Comparison of ENCODE assay signal across 8 cellular contexts in genomic region chr17:58351182-58351581, GRCh38. TPM values are rescaled to one million over a fixed set of nuclear protein-coding genes. Genes with fewer than 3 reads are reported as not detected.
DNase-seq lines count a peak whose midpoint lies in the region; ATAC-seq and TF ChIP-seq lines count a peak whose summit lies in the region.

No MANE protein-coding gene starts in this region.

- no peaks in the 10 kb centered on the region for H3K9me3 ChIP-seq in heart right ventricle
- H3K9me3 ChIP-seq in mesodermal cell (ENCODE audit: control insufficient read depth, low read length) = no peaks in the 10 kb centered on the region
- no peaks in the 10 kb centered on the region for H3K9me3 ChIP-seq in uterus

- intact Hi-C loops in heart right ventricle (cut with DNase I) (loop anchor here in 4 of 10 donors (5.0 to 10.0 kb wide), 4 partner anchors 66 to 284 kb away; partner anchors contain the start of genes RNF43 (in 3 of the 4) and MTMR4 (in 1 of the 4)), left ventricle myocardium superior (cut with micrococcal nuclease) (no loop called here), uterus (cut with DNase I; ENCODE audit: low total_unique reads) (no loop called here)

- 61 to 64% methylated on average over 4 of the region's 4 CpGs for WGBS in heart right ventricle, 2 donors
- WGBS in mesodermal cell (ENCODE audit: insufficient coverage in 2 of 2), 2 experiments = 100% methylated on average over 1 of the region's 4 CpGs; no CpG with 5 or more reads in 1 of the 2 experiments

- no peak for ATAC-seq in heart right ventricle
- no peak for ATAC-seq in left ventricle myocardium superior
- ATAC-seq in GM18505 (IDR thresholded peaks at IDR 0.05; ENCODE audit: unreplicated experiment) = no peak
- ATAC-seq in HG03432 (IDR thresholded peaks at IDR 0.05; ENCODE audit: unreplicated experiment) = no peak

- TF ChIP-seq POLR2A in uterus (IDR thresholded peaks at IDR 0.05) (no peak), GM18505 (IDR thresholded peaks at IDR 0.05; ENCODE audit: borderline replicate concordance, extremely low read depth, insufficient read depth, insufficient read length) (no peak)

- H3K36me3 Mint-ChIP-seq in brain = peaks cover 46% of the 10 kb centered on the region

- H3K27me3 ChIP-seq in heart right ventricle (no peaks in the 10 kb centered on the region), uterus (no peaks in the 10 kb centered on the region)

- TF ChIP-seq CTCF in heart right ventricle (IDR thresholded peaks at IDR 0.05) = no peak
- TF ChIP-seq CTCF in brain (conservative IDR thresholded peaks at IDR 0.05) = no peak
- TF ChIP-seq CTCF in uterus (IDR thresholded peaks at IDR 0.05) = no peak

- peaks cover 14% of the 10 kb centered on the region for H3K27me3 Mint-ChIP-seq in brain

- H3K4me1 ChIP-seq in heart right ventricle (peaks cover 0 to 35% (median 17%) of the 10 kb centered on the region in 9 donors), mesodermal cell (ENCODE audit: control insufficient read depth, insufficient read depth, low read length, poor library complexity, severe bottlenecking) (peaks cover 22% of the 10 kb centered on the region), uterus (no peaks in the 10 kb centered on the region)

- peak overlapping the region; percentile 100 for H3K4me3 Mint-ChIP-seq in brain

- H3K36me3 ChIP-seq in heart right ventricle (peaks cover 0 to 49% (median 41%) of the 10 kb centered on the region in 9 donors), mesodermal cell (ENCODE audit: control insufficient read depth, insufficient read depth, low read length) (peaks cover 53% of the 10 kb centered on the region), uterus (no peaks in the 10 kb centered on the region)

- no peaks in the 10 kb centered on the region for H3K9me3 Mint-ChIP-seq in brain

- H3K4me3 ChIP-seq in heart right ventricle = peak overlapping the region; percentile 73 to 96 (median 82)
- peak overlapping the region; percentile 99 for H3K4me3 ChIP-seq in mesodermal cell (ENCODE audit: extremely low read depth, insufficient read depth, low read length, poor library complexity, severe bottlenecking)
- peak overlapping the region; percentile 75 to 92 for H3K4me3 ChIP-seq in uterus

- no peak for DNase-seq in heart right ventricle
- no peak for DNase-seq in left ventricle myocardium superior
- no peak for DNase-seq in uterus
- DNase-seq in NOMO-1 (lab: John Stamatoyannopoulos, UW; ENCODE audit: unreplicated experiment in 2 of 2) = no peak

- H3K27ac ChIP-seq in heart right ventricle (peak overlapping the region in 4 of 10 donors; percentile 93 to 98 (median 96)), mesodermal cell (ENCODE audit: low read depth, low read length, severe bottlenecking) (no peak overlapping the region), uterus (no peak overlapping the region)

- H3K27ac Mint-ChIP-seq in brain = peak overlapping the region in 3 of 5 experiments; percentile 97 to 100 (median 99)

- peaks cover 35% of the 10 kb centered on the region for H3K4me1 Mint-ChIP-seq in brain

RNA-seq across cellular contexts. Expression of gene SUPT4H1, which starts 0.8 kb away (rescaled TPM):
- 10 to 100 TPM; 49.0 to 73.4 (median 59.8) TPM for total RNA-seq in heart right ventricle
- polyA plus RNA-seq in heart right ventricle = 10 to 100 TPM; 38.0 to 95.0 TPM
- 62.2 TPM for total RNA-seq in left ventricle myocardium superior
- 111 TPM for polyA plus RNA-seq in brain (ENCODE audit: insufficient read depth, low read depth, low replicate concordance)
- 107 TPM for polyA plus RNA-seq in mesodermal cell (2013, experiment 1 of 2)
- 91.4 TPM for polyA plus RNA-seq in mesodermal cell (2013, experiment 2 of 2)
- total RNA-seq in uterus = 100 to 1,000 TPM in 2 of 4 donors, 10 to 100 TPM in 2; 31.1 to 267 (median 98.1) TPM

RNA-seq across cellular contexts. Expression of gene TSPOAP1, which starts 22.6 kb away (rescaled TPM):
- 10 to 100 TPM in 8 of 10 donors, 1 to 10 TPM in 2; 6.0 to 18.7 (median 12.4) TPM for total RNA-seq in heart right ventricle
- polyA plus RNA-seq in heart right ventricle = 10 to 100 TPM in 1 of 2 donors, 1 to 10 TPM in 1; 1.6 to 35.6 TPM
- total RNA-seq in left ventricle myocardium superior = 18.8 TPM
- polyA plus RNA-seq in brain (ENCODE audit: insufficient read depth, low read depth, low replicate concordance) = 28.0 TPM
- polyA plus RNA-seq in mesodermal cell (2013, experiment 1 of 2) = 13.3 TPM
- polyA plus RNA-seq in mesodermal cell (2013, experiment 2 of 2) = 9.2 TPM
- 10 to 100 TPM in 3 of 4 donors, under 1 TPM in 1; 0.59 to 43.7 (median 32.4) TPM for total RNA-seq in uterus
